1 cellular context compared by ENCODE assay signal in genomic region chr4:101419324-101420135, GRCh38.
A peak's percentile ranks its signal among the peaks of the same experiment; 100 is the strongest.
TF ChIP-seq lines count a peak whose summit lies in the region.

No MANE protein-coding gene starts in this region.

TF ChIP-seq in GM12878, 131 proteins besides CTCF, POLR2A, EP300 and RAD21 (continued from another document and continues in another):
- TF ChIP-seq SREBF1 (IDR thresholded peaks at IDR 0.05; ENCODE audit: low read length) (no peak), ZBTB33 (IDR thresholded peaks at IDR 0.05) (no peak), NFIC (IDR thresholded peaks at IDR 0.05; ENCODE audit: low read depth, low read length) (peak; percentile 63), YY1 (IDR thresholded peaks at IDR 0.05; ENCODE audit: low read depth, low read length) (no peak), EGR1 (IDR thresholded peaks at IDR 0.05; ENCODE audit: borderline replicate concordance in 1 of 2, low read depth in 2 of 2, low read length in 2 of 2) (no peak), NKRF (conservative IDR thresholded peaks at IDR 0.05) (no peak), MEF2A (IDR thresholded peaks at IDR 0.05; ENCODE audit: insufficient read depth, low read depth, low read length) (no peak), EED (IDR thresholded peaks at IDR 0.05; ENCODE audit: low read depth) (no peak), BCL3 (IDR thresholded peaks at IDR 0.05; ENCODE audit: borderline replicate concordance, insufficient read depth, low read depth, low read length, poor library complexity, severe bottlenecking) (no peak), ZSCAN29 (IDR thresholded peaks at IDR 0.05) (no peak), IRF4 (IDR thresholded peaks at IDR 0.05; ENCODE audit: low read depth, low read length) (no peak), FOS (IDR thresholded peaks at IDR 0.05; ENCODE audit: borderline replicate concordance, extremely low read depth, insufficient read length) (no peak), ZNF622 (IDR thresholded peaks at IDR 0.05) (no peak), E2F8 (IDR thresholded peaks at IDR 0.05; ENCODE audit: low read depth, partially characterized antibody) (no peak), STAT3 (IDR thresholded peaks at IDR 0.05; ENCODE audit: low read depth, low read length) (no peak), MXI1 (IDR thresholded peaks at IDR 0.05; ENCODE audit: low read depth, low read length) (no peak), CBX5 (IDR thresholded peaks at IDR 0.05; ENCODE audit: low read depth) (no peak), RAD51 (IDR thresholded peaks at IDR 0.05) (no peak), PRDM15 (CRISPR knock-in tag; IDR thresholded peaks at IDR 0.05) (no peak), TARDBP (IDR thresholded peaks at IDR 0.05; ENCODE audit: borderline replicate concordance) (no peak), ZNF207 (IDR thresholded peaks at IDR 0.05; ENCODE audit: borderline replicate concordance) (no peak), CHD4 (IDR thresholded peaks at IDR 0.05) (no peak), IRF5 (IDR thresholded peaks at IDR 0.05; ENCODE audit: borderline replicate concordance) (no peak), CEBPZ (IDR thresholded peaks at IDR 0.05; ENCODE audit: low read depth, low read length) (no peak), RB1 (IDR thresholded peaks at IDR 0.05; ENCODE audit: borderline replicate concordance) (no peak), IKZF2 (IDR thresholded peaks at IDR 0.05) (peak; percentile 27 to 58; a peak in 3 of 4 replicates), REST (IDR thresholded peaks at IDR 0.05; ENCODE audit: low read depth, low read length) (no peak), MLLT1 (IDR thresholded peaks at IDR 0.05) (no peak), SUZ12 (IDR thresholded peaks at IDR 0.05; ENCODE audit: unreplicated experiment) (no peak), ELK1 (IDR thresholded peaks at IDR 0.05; ENCODE audit: low read depth, low read length) (no peak), KDM1A (IDR thresholded peaks at IDR 0.05; ENCODE audit: borderline replicate concordance) (no peak), SIX5 (IDR thresholded peaks at IDR 0.05; ENCODE audit: low read depth, low read length, severe bottlenecking) (no peak)
